ENCODE assay signal across 26 cellular contexts in the genomic region with DNA sequence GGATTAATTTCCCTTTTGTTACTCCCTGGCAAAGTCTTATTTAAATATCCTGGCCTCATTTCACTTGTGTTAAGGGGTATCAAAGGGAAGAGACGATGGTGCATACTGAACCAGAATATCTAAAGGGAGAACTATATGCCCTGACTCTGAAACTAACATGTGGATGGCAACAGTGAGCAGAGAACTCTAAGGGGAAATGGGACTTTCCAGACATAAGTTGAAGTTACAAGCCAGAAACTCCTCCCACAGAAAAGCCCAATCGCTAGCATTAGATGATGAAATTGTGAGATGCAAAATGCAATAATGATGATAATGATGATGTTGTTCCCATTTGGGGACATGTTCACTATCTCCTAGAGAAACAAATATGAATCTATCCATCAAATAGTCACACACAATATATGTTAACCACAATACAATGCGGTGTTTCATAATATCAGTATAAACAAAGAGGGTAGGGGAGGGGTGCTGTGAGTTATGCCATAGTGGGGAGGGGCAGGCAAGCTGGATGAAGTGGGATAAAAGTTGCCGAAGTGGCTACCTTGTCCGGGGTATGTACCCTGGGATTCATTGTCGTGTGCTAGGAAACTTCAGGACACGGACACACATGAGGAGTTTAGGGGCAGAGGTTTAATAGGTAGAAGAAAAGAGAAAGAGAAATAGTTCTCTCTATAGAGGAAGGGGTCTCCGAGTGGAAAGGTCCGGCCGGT. TPM values are rescaled to one million over a fixed set of nuclear protein-coding genes. Genes with fewer than 3 reads are reported as not detected.
A peak's percentile ranks its signal among the peaks of the same experiment; 100 is the strongest.
DNase-seq lines count a peak whose midpoint lies in the region; ATAC-seq, FAIRE-seq and TF ChIP-seq lines count a peak whose summit lies in the region.
"Had no signal": no experiment of that assay in that cellular context is flagged by ENCODE, and none has a peak within 500 bp of the region (broad histone marks: within the 10 kb centered on the region; RNA-seq: fewer than 3 reads in every experiment).

No MANE protein-coding gene starts in this region.

- no peaks in the 10 kb centered on the region for H3K4me1 ChIP-seq in GM12878 (ENCODE audit: control insufficient read depth, insufficient read depth, low read length)
- H3K4me1 ChIP-seq: stomach had no signal

- no peak for TF ChIP-seq POLR2A in GM12878 (IDR thresholded peaks at IDR 0.05; ENCODE audit: low read depth, low read length)

- H3K9me3 ChIP-seq in GM12878 (replicated peaks; ENCODE audit: control insufficient read depth, insufficient read depth, low read length) = no peaks in the 10 kb centered on the region

- FAIRE-seq in GM12878 (lab: Jason Lieb, UNC) = no peak

- ATAC-seq in HG03565 (IDR thresholded peaks at IDR 0.05; ENCODE audit: unreplicated experiment) (peak; percentile 66), GM12878 (peak; percentile 86), GM18867 (IDR thresholded peaks at IDR 0.05; ENCODE audit: unreplicated experiment) (no peak), GM19324 (IDR thresholded peaks at IDR 0.05; ENCODE audit: low FRiP score, unreplicated experiment) (no peak), HG03175 (IDR thresholded peaks at IDR 0.05; ENCODE audit: unreplicated experiment) (no peak)
- ATAC-seq: activated CD8-positive, alpha-beta T cell treated with anti-CD3 and anti-CD28 coated beads for 36 hours; activated naive CD8-positive, alpha-beta T cell treated with anti-CD3 and anti-CD28 coated beads, Interleukin-2, amount 50 U/mL, for 24 hours; HCT116; PC-3; Right ventricle myocardium inferior; sciatic nerve had no signal

- H4K20me1 ChIP-seq in GM12878 (ENCODE audit: control insufficient read depth, insufficient read depth) = no peaks in the 10 kb centered on the region

- no peak for TF ChIP-seq RAD21 in GM12878 (IDR thresholded peaks at IDR 0.05; ENCODE audit: insufficient read depth, low read depth, low read length)

- no peak overlapping the region for H3K9ac ChIP-seq in GM12878 (ENCODE audit: control insufficient read depth, insufficient read depth, low read length)

- no peak for TF ChIP-seq CTCF in GM12878 (IDR thresholded peaks at IDR 0.05 in 2 of 3, conservative IDR thresholded peaks at IDR 0.05 in 1 of 3; ENCODE audit: control insufficient read depth in 2 of 3, extremely low read depth in 1 of 3, insufficient read depth in 1 of 3, low read depth in 3 of 3, low read length in 3 of 3)

- no peaks in the 10 kb centered on the region for H3K36me3 ChIP-seq in GM12878 (ENCODE audit: control insufficient read depth in 2 of 2, insufficient read depth in 2 of 2, low read length in 1 of 2)
- H3K36me3 ChIP-seq: stomach had no signal

- no peak overlapping the region for H2AFZ ChIP-seq in GM12878 (ENCODE audit: control insufficient read depth, low read depth, low read length)

- H3K4me2 ChIP-seq in GM12878 (ENCODE audit: control insufficient read depth, insufficient read depth) = no peak overlapping the region

- H3K4me3 ChIP-seq in GM12878 = no peak overlapping the region
- H3K4me3 ChIP-seq: lung, stomach had no signal

- intact Hi-C loops in GM12878 (cut with micrococcal nuclease; ENCODE audit: unreplicated experiment) = no loop called here

- POLR2A ChIA-PET in GM12878 (lab: Charles Lee) = no interaction called here

- CTCF ChIA-PET in GM12878 (lab: Yijun Ruan, JAX) = no interaction called here

- RAD21 ChIA-PET in GM12878 (lab: Charles Lee; ENCODE audit: unreplicated experiment) = interaction anchor here (0.7 kb wide), 1 partner anchor 168 kb away, joined by 3 read pairs; no protein-coding TSS in a partner anchor

- no peak overlapping the region for H3K27ac ChIP-seq in GM12878 (ENCODE audit: control insufficient read depth, insufficient read depth)
- H3K27ac ChIP-seq: stomach had no signal

- 75% methylated on average over 10 of the region's 10 CpGs for WGBS in GM12878 (ENCODE audit: insufficient coverage, insufficient replicate concordance, low lambda C conversion rate, missing lambda C conversion rate)

- TF ChIP-seq EP300 in GM12878 (IDR thresholded peaks at IDR 0.05; ENCODE audit: borderline replicate concordance in 1 of 2, control insufficient read depth in 1 of 2, low read depth in 2 of 2, low read length in 2 of 2) = no peak

- peak; percentile 2 for DNase-seq in SKM-1 treated with dmso at 0.1 percent for 144 hours (lab: John Stamatoyannopoulos, UW; ENCODE audit: unreplicated experiment)
- DNase-seq in SKM-1 (lab: John Stamatoyannopoulos, UW; ENCODE audit: unreplicated experiment) = no peak
- DNase-seq in GM12878 (ENCODE audit: low read depth, low spot score) = no peak
- no peak for DNase-seq in iPS-NIHi7 (ENCODE audit: extremely low spot score)
- DNase-seq: 8988T; activated CD4-positive, alpha-beta T cell treated with anti-CD3 and anti-CD28 coated beads for 1 hour; activated CD8-positive, alpha-beta T cell treated with anti-CD3 and anti-CD28 coated beads for 36 hours; activated gamma-delta T cell; activated naive CD8-positive, alpha-beta T cell treated with anti-CD3 and anti-CD28 coated beads, Interleukin-2, amount 50 U/mL, for 24 hours; AML-193; CD4-positive, alpha-beta memory T cell; kidney glomerular epithelial cell; NCI-H446; PC-3; stomach; trophoblast cell had no signal

- SMC1A ChIA-PET in GM12878 (lab: Charles Lee; ENCODE audit: uncharacterized antibody, unreplicated experiment) = interaction anchor here (1.1 kb wide), 1 partner anchor 25 kb away, joined by 3 read pairs; no protein-coding TSS in a partner anchor

- no TSS peak for BruUV-seq in GM12878 (replicated peaks; lab: Mats Ljungman, UMichigan)

- H3K79me2 ChIP-seq in GM12878 (ENCODE audit: control insufficient read depth, insufficient read depth, low read length) = no peaks in the 10 kb centered on the region

- in situ Hi-C loops in GM12878 (cut with MboI) = no loop called here

- H3K27me3 ChIP-seq in GM12878 (replicated peaks in 1 of 2; ENCODE audit: control insufficient read depth in 2 of 2, insufficient read depth in 2 of 2, low read length in 1 of 2) = no peaks in the 10 kb centered on the region
- H3K27me3 ChIP-seq: stomach had no signal

TF ChIP-seq in GM12878, 131 proteins besides CTCF, POLR2A, EP300 and RAD21:
- TF ChIP-seq CEBPB (IDR thresholded peaks at IDR 0.05; ENCODE audit: borderline replicate concordance in 1 of 2, low read depth in 2 of 2, low read length in 2 of 2) (no peak), SMAD1 (IDR thresholded peaks at IDR 0.05; ENCODE audit: low read depth, partially characterized antibody) (no peak), MTA3 (IDR thresholded peaks at IDR 0.05; ENCODE audit: borderline replicate concordance, low read length) (no peak), FOXK2 (IDR thresholded peaks at IDR 0.05) (no peak), ZNF274 (IDR thresholded peaks at IDR 0.05; ENCODE audit: insufficient read depth, insufficient read length) (no peak), SREBF2 (IDR thresholded peaks at IDR 0.05; ENCODE audit: low read length) (no peak), SUPT20H (IDR thresholded peaks at IDR 0.05; ENCODE audit: borderline replicate concordance, control insufficient read depth, low read depth, low read length) (no peak), MTA2 (IDR thresholded peaks at IDR 0.05; ENCODE audit: low read depth) (no peak), WRNIP1 (IDR thresholded peaks at IDR 0.05; ENCODE audit: borderline replicate concordance, low read depth, low read length) (no peak), MYC (IDR thresholded peaks at IDR 0.05; ENCODE audit: insufficient read depth, insufficient read length, insufficient replicate concordance, low read length, severe bottlenecking) (no peak), CREM (IDR thresholded peaks at IDR 0.05; ENCODE audit: low read depth) (no peak), ZNF622 (IDR thresholded peaks at IDR 0.05) (no peak)
- TF ChIP-seq, protein P1, sequence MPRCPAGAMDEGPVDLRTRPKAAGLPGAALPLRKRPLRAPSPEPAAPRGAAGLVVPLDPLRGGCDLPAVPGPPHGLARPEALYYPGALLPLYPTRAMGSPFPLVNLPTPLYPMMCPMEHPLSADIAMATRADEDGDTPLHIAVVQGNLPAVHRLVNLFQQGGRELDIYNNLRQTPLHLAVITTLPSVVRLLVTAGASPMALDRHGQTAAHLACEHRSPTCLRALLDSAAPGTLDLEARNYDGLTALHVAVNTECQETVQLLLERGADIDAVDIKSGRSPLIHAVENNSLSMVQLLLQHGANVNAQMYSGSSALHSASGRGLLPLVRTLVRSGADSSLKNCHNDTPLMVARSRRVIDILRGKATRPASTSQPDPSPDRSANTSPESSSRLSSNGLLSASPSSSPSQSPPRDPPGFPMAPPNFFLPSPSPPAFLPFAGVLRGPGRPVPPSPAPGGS (IDR thresholded peaks at IDR 0.05; ENCODE audit: borderline replicate concordance, insufficient read depth, low read depth, low read length, poor library complexity, severe bottlenecking) = no peak
TF ChIP-seq in GM12878: peak in this region for 0.

RNA-seq across cellular contexts. Expression of a gene that starts 37.1 kb away (rescaled TPM):
- total RNA-seq in GM12878 (2013; cell fraction: nucleolus; rRNA removed) = not detected in 2 replicates
- total RNA-seq in GM12878 (2014; rRNA removed) (not detected in 2 replicates), GM12878 (2014; rRNA removed; fragmentation: Illumina TruSeq; extraction: Trizol) (not detected in 2 replicates), GM12878 (2021) (not detected in 2 replicates)
- polyA plus RNA-seq in GM12878 (2011; ENCODE audit: low read depth) = not detected
- polyA plus RNA-seq in GM12878 (2011; rRNA removed) (not detected in 2 replicates), GM12878 (2014; fragmentation: Illumina TruSeq; extraction: Trizol) (not detected in 2 replicates), GM12878 (2014; fragmentation: Nextera tagmentation; extraction: Ambion mirVana) (not detected), GM12878 (2014; rRNA removed) (not detected in 2 replicates), GM12878 (2016; fragmentation: Nextera tagmentation; extraction: Ambion mirVana) (not detected)
- not detected in 2 replicates for polyA plus RNA-seq in GM12878 (2011; cell fraction: cytosol; rRNA removed)
- not detected in 2 replicates for polyA plus RNA-seq in GM12878 (2011; cell fraction: nucleus; rRNA removed)
- not detected in 2 replicates for polyA plus RNA-seq in GM12878 (2012)
- polyA minus RNA-seq in GM12878 (2011; rRNA and poly(A)+ RNA removed) = not detected in 2 replicates
- not detected in 2 replicates for polyA minus RNA-seq in GM12878 (2011; cell fraction: cytosol; rRNA and poly(A)+ RNA removed)
- not detected in 2 replicates for polyA minus RNA-seq in GM12878 (2011; cell fraction: nucleus; rRNA and poly(A)+ RNA removed)
- total RNA-seq: activated CD8-positive, alpha-beta T cell treated with anti-CD3 and anti-CD28 coated beads for 36 hours; CD4-positive, alpha-beta memory T cell; LHCN-M2; PC-3; progenitor cell of endocrine pancreas; Right ventricle myocardium inferior had no signal
- polyA plus RNA-seq: CD4-positive, alpha-beta memory T cell; lung had no signal

Comparison
In these comparisons a context has a peak if more than half of its experiments do, and no peak if none do; other contexts are left out.
1. ATAC-seq: peak in HG03565 (single experiment) and GM12878 (single experiment); none in GM18867 (single experiment), GM19324 (single experiment) and HG03175 (single experiment).